8 cellular contexts compared by ENCODE assay signal in genomic region chr19:38564981-38565685, GRCh38. TPM values are rescaled to one million over a fixed set of nuclear protein-coding genes. Genes with fewer than 3 reads are reported as not detected.
DNase-seq lines count a peak whose midpoint lies in the region; ATAC-seq and TF ChIP-seq lines count a peak whose summit lies in the region.

No MANE protein-coding gene starts in this region.

- WGBS in spleen, 5 donors, result 3 to 30% (median 6%) methylated on average over 29 to 111 of the region's 111 CpGs

- CTCF ChIA-PET in RWPE1 (lab: Yijun Ruan, JAX) (interaction anchor here (0.6 to 1.4 kb wide), 2 partner anchors 69 to 72 kb away, joined by 3 read pairs; no protein-coding TSS in a partner anchor), OCI-LY7 (lab: Charles Lee; ENCODE audit: unreplicated experiment) (no interaction called here)

- no peak overlapping the region for H2AFZ ChIP-seq in OCI-LY7 (ENCODE audit: low read length)

- no peaks in the 10 kb centered on the region for H3K79me2 ChIP-seq in OCI-LY7 (ENCODE audit: insufficient read depth, low read depth, low read length)

- H3K4me2 ChIP-seq in OCI-LY7 (ENCODE audit: low read length), result no peak overlapping the region

- no peak for TF ChIP-seq POLR2A in spleen (IDR thresholded peaks at IDR 0.05)

- H3K27me3 ChIP-seq in spleen (replicated peaks in 1 of 7), result peaks cover 0 to 51% (median 19%) of the 10 kb centered on the region in 7 donors

- H3K4me3 ChIP-seq in coronary artery, result peak overlapping the region; percentile 60
- H3K4me3 ChIP-seq in spleen, result peak overlapping the region in 7 of 8 donors; percentile 23 to 72 (median 38)
- no peak overlapping the region for H3K4me3 ChIP-seq in OCI-LY7 (ENCODE audit: low read depth, low read length, poor library complexity, severe bottlenecking)

- peak; percentile 28 for DNase-seq in NCI-H2196 (lab: John Stamatoyannopoulos, UW; ENCODE audit: unreplicated experiment)
- DNase-seq in NCI-H2196 treated with DMSO at 0.1 percent for 48 hours (lab: John Stamatoyannopoulos, UW; ENCODE audit: unreplicated experiment), result no peak
- no peak for DNase-seq in RWPE1 (ENCODE audit: low spot score)
- no peak for DNase-seq in coronary artery (ENCODE audit: low spot score)
- DNase-seq in spleen, result peak; percentile 86
- DNase-seq in OCI-LY7 (ENCODE audit: low spot score), result no peak
- DNase-seq in occipital lobe (lab: John Stamatoyannopoulos, UW), result no peak

- no peaks in the 10 kb centered on the region for H3K9me2 ChIP-seq in OCI-LY7 (ENCODE audit: insufficient read depth, low read length)

- intact Hi-C loops in spleen (cut with DNase I; ENCODE audit: low total_unique reads), result no loop called here
- intact Hi-C loops in OCI-LY7 (cut with micrococcal nuclease; ENCODE audit: unreplicated experiment), result no loop called here

- POLR2A ChIA-PET in RWPE1 (lab: Yijun Ruan, JAX; ENCODE audit: low non-redundant PET), result no interaction called here
- POLR2A ChIA-PET in OCI-LY7 (lab: Charles Lee), result interaction anchor here (0.5 kb wide), 1 partner anchor 73 kb away, joined by 3 read pairs; no protein-coding TSS in a partner anchor

- H3K27ac ChIP-seq in RWPE1 (peak overlapping the region; percentile 25; the same call in 1 of the 2 replicates), coronary artery (no peak overlapping the region), spleen (peak overlapping the region in 2 of 8 donors; percentile 28 to 46), OCI-LY7 (ENCODE audit: low read depth, low read length, poor library complexity, severe bottlenecking) (no peak overlapping the region)

- no peaks in the 10 kb centered on the region for H3K9me3 ChIP-seq in spleen
- no peaks in the 10 kb centered on the region for H3K9me3 ChIP-seq in OCI-LY7 (ENCODE audit: low read length)

- ATAC-seq in GM21528 (IDR thresholded peaks at IDR 0.05; ENCODE audit: low FRiP score, unreplicated experiment), result no peak

- H3K4me1 ChIP-seq in spleen (peaks cover 0 to 44% (median 14%) of the 10 kb centered on the region in 6 donors), OCI-LY7 (ENCODE audit: insufficient read depth, low read length, poor library complexity, severe bottlenecking) (no peaks in the 10 kb centered on the region)

- TF ChIP-seq CTCF in RWPE1 (conservative IDR thresholded peaks at IDR 0.05; ENCODE audit: low read depth) (no peak), coronary artery (IDR thresholded peaks at IDR 0.05) (no peak), spleen (IDR thresholded peaks at IDR 0.05 in 8 of 11, conservative IDR thresholded peaks at IDR 0.05 in 3 of 11) (no peak), OCI-LY7 (conservative IDR thresholded peaks at IDR 0.05; ENCODE audit: low read length) (no peak)

- no peaks in the 10 kb centered on the region for H4K20me1 ChIP-seq in OCI-LY7 (ENCODE audit: insufficient read depth, low read length)

- no TSS peak for BruUV-seq in OCI-LY7 (replicated peaks; lab: Mats Ljungman, UMichigan)

- no peaks in the 10 kb centered on the region for H3K36me3 ChIP-seq in spleen
- no peaks in the 10 kb centered on the region for H3K36me3 ChIP-seq in OCI-LY7 (ENCODE audit: insufficient read depth, low read length)

RNA-seq across cellular contexts. Expression of gene MAP4K1, which starts 52.6 kb away (rescaled TPM):
- total RNA-seq in spleen, result 100 to 1,000 TPM in 4 of 7 donors, 10 to 100 TPM in 3; 58.2 to 163 (median 122) TPM
- 100 to 1,000 TPM in 2 of 3 donors, 10 to 100 TPM in 1; 81.3 to 161 (median 153) TPM for polyA plus RNA-seq in spleen
- 102 and 108 TPM in 2 replicates for total RNA-seq in OCI-LY7 (2014; rRNA removed; shearing (Covaris generic))
- 313 and 331 TPM in 2 replicates for total RNA-seq in OCI-LY7 (2022)
- total RNA-seq in occipital lobe, result 0.16 TPM

RNA-seq across cellular contexts. Expression of gene EIF3K, which starts 53.9 kb away (rescaled TPM):
- total RNA-seq in spleen (100 to 1,000 TPM; 232 to 538 (median 244) TPM), OCI-LY7 (2022) (353 and 364 TPM in 2 replicates), occipital lobe (149 TPM)
- 100 to 1,000 TPM; 276 to 365 (median 328) TPM for polyA plus RNA-seq in spleen
- 321 and 325 TPM in 2 replicates for total RNA-seq in OCI-LY7 (2014; rRNA removed; shearing (Covaris generic))

Comparison
In these comparisons a context has a peak if more than half of its experiments do, and no peak if none do; other contexts are left out.
1. DNase-seq: peak in NCI-H2196 (single experiment) and spleen (single experiment); none in NCI-H2196 treated with DMSO at 0.1 percent for 48 hours (single experiment), RWPE1 (single experiment), coronary artery (single experiment), OCI-LY7 (single experiment) and occipital lobe (single experiment).
2. RNA of gene MAP4K1, which starts 52.6 kb away (total RNA-seq): 102 to 331 TPM in OCI-LY7 and 58.2 to 163 TPM in spleen; 0.16 TPM in occipital lobe (single experiment); every median in the first group is over 10 times any median in the second.